ENCODE assay signal across 8 cellular contexts in the genomic region with DNA sequence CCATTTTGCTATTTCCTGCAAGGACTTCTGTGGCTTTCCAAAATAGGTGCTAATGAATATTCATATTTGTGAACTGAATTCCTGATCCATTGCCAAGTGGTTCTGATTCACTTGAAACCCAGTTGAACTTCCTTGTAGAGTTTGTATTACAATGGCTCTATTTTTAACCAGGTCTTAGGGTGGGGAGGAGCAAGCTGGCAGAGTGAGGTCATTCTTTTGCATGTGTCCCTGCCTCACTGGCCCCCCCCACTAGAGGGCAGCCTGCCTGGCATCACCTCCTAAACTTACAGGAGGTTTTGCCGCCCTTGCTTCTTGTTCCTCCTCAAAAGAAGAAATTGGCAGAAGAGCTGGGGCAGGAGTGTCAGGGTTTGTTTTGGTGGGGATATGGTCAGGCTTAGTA. TPM values are rescaled to one million over a fixed set of nuclear protein-coding genes. Genes with fewer than 3 reads are reported as not detected.
DNase-seq lines count a peak whose midpoint lies in the region; ATAC-seq and TF ChIP-seq lines count a peak whose summit lies in the region.

No MANE protein-coding gene starts in this region.

- H3K79me2 ChIP-seq in DND-41 (ENCODE audit: insufficient read depth, low read length) = no peaks in the 10 kb centered on the region

- no peak overlapping the region for H3K4me3 Mint-ChIP-seq in T-cell

- H3K9me3 Mint-ChIP-seq in T-cell = no peaks in the 10 kb centered on the region

- H3K27me3 Mint-ChIP-seq in T-cell = no peaks in the 10 kb centered on the region

- peaks cover 4% of the 10 kb centered on the region for H3K36me3 Mint-ChIP-seq in T-cell

- POLR2A ChIA-PET in T-cell (lab: Charles Lee) = no interaction called here

- H2AFZ ChIP-seq in DND-41 (ENCODE audit: low read depth, low read length) = no peak overlapping the region

- H3K27ac Mint-ChIP-seq in T-cell = no peak overlapping the region

- peaks cover 2% of the 10 kb centered on the region for H3K9me3 ChIP-seq in DND-41 (ENCODE audit: insufficient read depth, low read length, severe bottlenecking)

- H3K27ac ChIP-seq in DND-41 (ENCODE audit: low read length) = no peak overlapping the region

- H3K4me1 ChIP-seq in DND-41 (ENCODE audit: insufficient read depth, low read length) = no peaks in the 10 kb centered on the region

- H3K4me1 Mint-ChIP-seq in T-cell = peaks cover 8 to 15% (median 12%) of the 10 kb centered on the region in 3 donors

- peak; percentile 72 for ATAC-seq in DND-41 (ENCODE audit: insufficient read depth, low read depth)
- ATAC-seq in HG02885 (IDR thresholded peaks at IDR 0.05; ENCODE audit: poor library complexity, unreplicated experiment) = peak; percentile 63
- peak; percentile 64 to 71 (median 68) for ATAC-seq in T-cell (replicated peaks in 1 of 4)

- no peak overlapping the region for H3K9ac ChIP-seq in DND-41 (ENCODE audit: low read depth, low read length)

- DNase-seq in DND-41 (peak; percentile 54), T-cell (peak in 32 of 34 experiments; percentile 13 to 68 (median 48)), amniotic epithelial cell (ENCODE audit: low read depth) (peak; percentile 43), iris pigment epithelial cell (ENCODE audit: low read depth) (peak; percentile 55), NCI-H2227 (lab: John Stamatoyannopoulos, UW; ENCODE audit: unreplicated experiment) (no peak), NCI-H1436 treated with DMSO at 0.1 percent for 48 hours (lab: John Stamatoyannopoulos, UW) (no peak)
- peak; percentile 29 to 54 (median 33) for DNase-seq in stimulated activated CD4-positive, alpha-beta T cell treated with anti-CD3 and anti-CD28 coated beads, TNF-alpha, amount 100 ng/mL, for 48 hours (ENCODE audit: low read depth in 3 of 3)

- CTCF ChIA-PET in T-cell (lab: Charles Lee) = interaction anchor here (0.5 to 1.6 kb wide), 3 partner anchors 9 to 146 kb away, joined by 3 read pairs; a partner anchor contains a TSS

- H3K27me3 ChIP-seq in DND-41 (ENCODE audit: insufficient read depth, low read length, poor library complexity) = no peaks in the 10 kb centered on the region

- no peaks in the 10 kb centered on the region for H3K36me3 ChIP-seq in DND-41 (ENCODE audit: insufficient read depth, low read length)

- no peak overlapping the region for H3K4me3 ChIP-seq in DND-41 (ENCODE audit: low read depth in 1 of 2, low read length in 2 of 2)

- no peaks in the 10 kb centered on the region for H4K20me1 ChIP-seq in DND-41 (ENCODE audit: insufficient read depth, low read length)

- peak; percentile 61 for TF ChIP-seq CTCF in DND-41 (IDR thresholded peaks at IDR 0.05; ENCODE audit: borderline replicate concordance, extremely low read depth, low read length, poor library complexity, severe bottlenecking)

- H3K4me2 ChIP-seq in DND-41 (ENCODE audit: insufficient read depth, low read length) = no peak overlapping the region

RNA-seq across cellular contexts. Expression of a gene that starts 10.5 kb away (rescaled TPM):
- total RNA-seq in T-cell = 1 to 10 TPM; 1.4 to 2.3 (median 1.7) TPM

Comparison
In these comparisons a context has a peak if more than half of its experiments do, and no peak if none do; other contexts are left out.
1. DNase-seq: peak in DND-41 (single experiment), T-cell (32 of 34), amniotic epithelial cell (single experiment), iris pigment epithelial cell (single experiment) and stimulated activated CD4-positive, alpha-beta T cell treated with anti-CD3 and anti-CD28 coated beads, TNF-alpha, amount 100 ng/mL, for 48 hours (3 of 3); none in NCI-H2227 (single experiment) and NCI-H1436 treated with DMSO at 0.1 percent for 48 hours (single experiment).
2. Peak in every context shown above with its lines, with median percentiles within 50 percentile points of each other: ATAC-seq.